ENCODE assay signal across 20 cellular contexts in genomic region chr7:4782333-4783291, GRCh38. TPM values are rescaled to one million over a fixed set of nuclear protein-coding genes. Genes with fewer than 3 reads are reported as not detected.
DNase-seq lines count a peak whose midpoint lies in the region; ATAC-seq and TF ChIP-seq lines count a peak whose summit lies in the region.
"Had no signal": no experiment of that assay in that cellular context is flagged by ENCODE, and none has a peak within 500 bp of the region (broad histone marks: within the 10 kb centered on the region; RNA-seq: fewer than 3 reads in every experiment).

No MANE protein-coding gene starts in this region.

- no peak for DNase-seq in stimulated activated naive CD8-positive, alpha-beta T cell treated with anti-CD3 and anti-CD28 coated beads, Interleukin-15, amount 100 ng/mL, for 72 hours
- DNase-seq in stimulated activated naive CD8-positive, alpha-beta T cell treated with anti-CD3 and anti-CD28 coated beads, Interleukin-15, Interleukin-2, amounts not matched to agents 100 U/mL and 50 U/mL, for 24 hours = no peak
- DNase-seq in head of caudate nucleus (peak in 39 of 42 donors; percentile 27 to 84 (median 64)), suprapubic skin (ENCODE audit: low spot score in 2 of 2) (no peak), foreskin melanocyte (no peak), globus pallidus (ENCODE audit: low spot score) (no peak)
- DNase-seq: BE2C; C1 segment of cervical spinal cord; CD4-positive, CD25-positive, alpha-beta regulatory T cell; CD8-positive, alpha-beta memory T cell; COR-L47; DMS 273 treated with DMSO at 0.1 percent for 48 hours; DMS53; DND-41; EL; GOT3; H7; HFFc6 had no signal

- peak; percentile 42 for ATAC-seq in stimulated activated naive CD8-positive, alpha-beta T cell treated with anti-CD3 and anti-CD28 coated beads, Interleukin-15, amount 100 ng/mL, for 72 hours
- no peak for ATAC-seq in stimulated activated naive CD8-positive, alpha-beta T cell treated with anti-CD3 and anti-CD28 coated beads, Interleukin-15, Interleukin-2, amounts not matched to agents 100 U/mL and 50 U/mL, for 24 hours
- ATAC-seq: GM12878, HCT116 had no signal

- intact Hi-C loops in head of caudate nucleus (cut with DNase I) = no loop called here

- H3K4me1 Mint-ChIP-seq in stimulated activated naive CD8-positive, alpha-beta T cell treated with anti-CD3 and anti-CD28 coated beads, Interleukin-15, amount 100 ng/mL, for 72 hours = peaks cover 16% of the 10 kb centered on the region

- TF ChIP-seq POLR2A in suprapubic skin (IDR thresholded peaks at IDR 0.05) = no peak

- H3K4me3 ChIP-seq in suprapubic skin = no peak overlapping the region
- H3K4me3 ChIP-seq: GM12878 had no signal

- H3K4me3 Mint-ChIP-seq in stimulated activated naive CD8-positive, alpha-beta T cell treated with anti-CD3 and anti-CD28 coated beads, Interleukin-15, amount 100 ng/mL, for 72 hours = no peak overlapping the region
- H3K4me3 Mint-ChIP-seq: CD4-positive, CD25-positive, alpha-beta regulatory T cell; HFFc6 had no signal

- peak overlapping the region in 1 of 2 donors; percentile 27 for H3K27ac Mint-ChIP-seq in stimulated activated naive CD8-positive, alpha-beta T cell treated with anti-CD3 and anti-CD28 coated beads, Interleukin-15, amount 100 ng/mL, for 72 hours
- H3K27ac Mint-ChIP-seq: CD4-positive, CD25-positive, alpha-beta regulatory T cell; HFFc6 had no signal

- H3K9me3 Mint-ChIP-seq in stimulated activated naive CD8-positive, alpha-beta T cell treated with anti-CD3 and anti-CD28 coated beads, Interleukin-15, amount 100 ng/mL, for 72 hours = no peaks in the 10 kb centered on the region
- H3K9me3 Mint-ChIP-seq: CD4-positive, CD25-positive, alpha-beta regulatory T cell; CD8-positive, alpha-beta memory T cell; HFFc6 had no signal

- peaks cover 71% of the 10 kb centered on the region for H3K36me3 ChIP-seq in suprapubic skin

- peak overlapping the region; percentile 53 for H3K27ac ChIP-seq in suprapubic skin

- no peak for TF ChIP-seq EP300 in suprapubic skin (IDR thresholded peaks at IDR 0.05)

- 75% methylated on average over 20 of the region's 36 CpGs for WGBS in suprapubic skin

- no peaks in the 10 kb centered on the region for H3K9me3 ChIP-seq in suprapubic skin
- H3K9me3 ChIP-seq: BE2C had no signal

- no peaks in the 10 kb centered on the region for H3K27me3 ChIP-seq in suprapubic skin
- H3K27me3 ChIP-seq: BE2C had no signal

- H3K4me1 ChIP-seq in suprapubic skin = peaks cover 14% of the 10 kb centered on the region
- H3K4me1 ChIP-seq: BE2C had no signal

- H3K27me3 Mint-ChIP-seq in stimulated activated naive CD8-positive, alpha-beta T cell treated with anti-CD3 and anti-CD28 coated beads, Interleukin-15, amount 100 ng/mL, for 72 hours = no peaks in the 10 kb centered on the region
- H3K27me3 Mint-ChIP-seq: CD4-positive, CD25-positive, alpha-beta regulatory T cell had no signal

- no peak for TF ChIP-seq CTCF in suprapubic skin (IDR thresholded peaks at IDR 0.05)

RNA-seq across cellular contexts. Expression of gene AP5Z1, which starts 7.2 kb away (rescaled TPM):
- total RNA-seq in suprapubic skin = 10 to 100 TPM; 26.2 to 81.2 (median 52.2) TPM

Comparison
In these comparisons a context has a peak if more than half of its experiments do, and no peak if none do; other contexts are left out.
1. DNase-seq: peak in head of caudate nucleus (39 of 42); none in stimulated activated naive CD8-positive, alpha-beta T cell treated with anti-CD3 and anti-CD28 coated beads, Interleukin-15, amount 100 ng/mL, for 72 hours (0 of 2), stimulated activated naive CD8-positive, alpha-beta T cell treated with anti-CD3 and anti-CD28 coated beads, Interleukin-15, Interleukin-2, amounts not matched to agents 100 U/mL and 50 U/mL, for 24 hours (single experiment), suprapubic skin (0 of 2), foreskin melanocyte (single experiment) and globus pallidus (single experiment).